In the genomic region with DNA sequence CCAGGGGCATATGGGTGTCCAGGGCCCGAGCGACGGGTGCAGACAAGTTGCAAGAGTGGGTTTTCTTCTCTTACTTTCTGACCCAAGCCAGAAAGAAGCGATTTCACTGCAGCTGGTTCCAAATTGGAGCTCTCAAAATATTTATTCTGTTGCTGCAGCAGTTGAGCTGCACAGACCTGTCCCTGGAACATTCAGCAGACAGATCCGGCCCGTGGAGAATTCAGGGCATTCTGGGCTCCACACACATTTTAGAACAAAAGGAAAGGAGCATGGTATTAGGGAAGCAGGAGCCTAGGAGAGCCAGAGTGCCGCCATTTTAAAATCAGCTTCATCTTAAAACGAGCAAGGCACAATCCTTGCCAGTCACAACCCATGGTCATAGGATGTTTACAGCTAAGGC, we compare ENCODE assay signal across 25 cellular contexts.
DNase-seq lines count a peak whose midpoint lies in the region; ATAC-seq, FAIRE-seq and TF ChIP-seq lines count a peak whose summit lies in the region.
"Had no signal": no experiment of that assay in that cellular context is flagged by ENCODE, and none has a peak within 500 bp of the region (broad histone marks: within the 10 kb centered on the region; RNA-seq: fewer than 3 reads in every experiment).

No MANE protein-coding gene starts in this region.

- TF ChIP-seq EP300 in H1 (IDR thresholded peaks at IDR 0.05; ENCODE audit: borderline replicate concordance in 1 of 2, low read depth in 2 of 2, low read length in 2 of 2), result no peak

- H4K20me1 ChIP-seq in GM23338 (replicated peaks; ENCODE audit: insufficient read depth), result no peaks in the 10 kb centered on the region
- H4K20me1 ChIP-seq in H1 (replicated peaks in 1 of 2; ENCODE audit: control insufficient read depth in 1 of 2, insufficient read depth in 2 of 2, low read length in 2 of 2), result no peaks in the 10 kb centered on the region

- H3K36me3 Mint-ChIP-seq in GM23338 (ENCODE audit: low read depth), result no peaks in the 10 kb centered on the region
- H3K36me3 Mint-ChIP-seq: CD14-positive monocyte; CD8-positive, alpha-beta memory T cell had no signal

- H3K9me3 Mint-ChIP-seq in GM23338, result no peaks in the 10 kb centered on the region; the same call in 2 of the 3 replicates
- H3K9me3 Mint-ChIP-seq: CD8-positive, alpha-beta memory T cell had no signal

- DNase-seq in GM23338 (ENCODE audit: low spot score) (no peak), H1 (ENCODE audit: low read depth in 1 of 2, low spot score in 2 of 2) (no peak), neuronal stem cell (ENCODE audit: low spot score) (no peak), NCI-H1417 (lab: John Stamatoyannopoulos, UW) (no peak), nucleus accumbens (lab: John Stamatoyannopoulos, UW) (no peak)
- DNase-seq: BE2C; CD8-positive, alpha-beta memory T cell; DMS79 treated with DMSO at 0.1 percent for 48 hours; GF-D8; H7; KBM-7; MG63; NCI-H1105 treated with DMSO at 0.1 percent for 48 hours; NCI-H1694; NCI-H2029 treated with DMSO at 0.1 percent for 48 hours; NCI-H446 treated with DMSO at 0.1 percent for 48 hours; NCI-H526; NCI-H82; NK-92 treated with Interleukin-12 subunit alpha and Interleukin-12 subunit beta, amount 100 ng/mL, for 24 hours; PC-3 had no signal

- no peak overlapping the region for H2BK20ac ChIP-seq in H1 (ENCODE audit: low read length)

- H2AK5ac ChIP-seq in H1 (ENCODE audit: low read depth, low read length), result no peak overlapping the region
- no peak overlapping the region for H2AK5ac ChIP-seq in neuronal stem cell (ENCODE audit: low read depth, low read length)

- H2AFZ ChIP-seq in GM23338 (0 out of 2 replicates have a peak overlapping the region, but pooled peaks have one; percentile 18), H1 (ENCODE audit: low read length) (no peak overlapping the region), neuronal stem cell (ENCODE audit: low read length) (peak overlapping the region; percentile 30)

- no peak overlapping the region for H3K18ac ChIP-seq in H1 (ENCODE audit: extremely low read depth, low read length)
- H3K18ac ChIP-seq in neuronal stem cell (ENCODE audit: low read length), result no peak overlapping the region

- no peaks in the 10 kb centered on the region for H3K23me2 ChIP-seq in H1 (ENCODE audit: low read depth, low read length)

- no peak overlapping the region for H3K9ac ChIP-seq in H1 (replicated peaks in 1 of 4; ENCODE audit: extremely low read depth in 1 of 4, low read depth in 3 of 4, low read length in 3 of 4)
- no peak overlapping the region for H3K9ac ChIP-seq in neuronal stem cell (ENCODE audit: low read depth, low read length, poor library complexity)
- peak overlapping the region; percentile 29 to 36 for H3K9ac ChIP-seq in stomach smooth muscle (ENCODE audit: low read length in 2 of 2)

- H3K23ac ChIP-seq in H1 (ENCODE audit: insufficient read length) (no peak overlapping the region), neuronal stem cell (ENCODE audit: low read depth, low read length, poor library complexity) (no peak overlapping the region)

- no peak overlapping the region for H3K4me3 Mint-ChIP-seq in GM23338
- H3K4me3 Mint-ChIP-seq: CD14-positive monocyte; CD8-positive, alpha-beta memory T cell had no signal

- no peak overlapping the region for H4K5ac ChIP-seq in H1 (ENCODE audit: insufficient read length, low read depth, low read length)

- no peaks in the 10 kb centered on the region for H3K9me2 ChIP-seq in GM23338 (ENCODE audit: insufficient read depth)

- CTCF ChIA-PET in H1 (lab: Charles Lee; ENCODE audit: partially characterized antibody), result interaction anchor here (1.2 to 1.6 kb wide), 2 partner anchors 32 to 125 kb away, joined by 3 to 5 read pairs; no protein-coding TSS in a partner anchor

- H2BK5ac ChIP-seq in H1 (ENCODE audit: low read depth, low read length), result 0 out of 2 replicates have a peak overlapping the region, but pooled peaks have one; percentile 13
- no peak overlapping the region for H2BK5ac ChIP-seq in neuronal stem cell (ENCODE audit: low read length)

- H3K27me3 ChIP-seq in GM23338 (ENCODE audit: insufficient read depth) (no peaks in the 10 kb centered on the region), H1 (replicated peaks in 1 of 4; ENCODE audit: control insufficient read depth in 3 of 4, extremely low read depth in 1 of 4, insufficient read depth in 3 of 4, low read length in 3 of 4) (no peaks in the 10 kb centered on the region), neuronal stem cell (ENCODE audit: control insufficient read depth in 3 of 3, insufficient read depth in 3 of 3, low read depth in 1 of 3, low read length in 3 of 3) (no peaks in the 10 kb centered on the region), stomach smooth muscle (ENCODE audit: control insufficient read depth in 1 of 2, insufficient read depth in 2 of 2, low read length in 2 of 2) (no peaks in the 10 kb centered on the region)
- H3K27me3 ChIP-seq: BE2C, MG63, SJSA1 had no signal

- H3K4me2 ChIP-seq in GM23338 (no peak overlapping the region), H1 (ENCODE audit: insufficient read depth in 1 of 2, low read depth in 2 of 2, low read length in 2 of 2) (no peak overlapping the region), neuronal stem cell (ENCODE audit: insufficient read depth, low read length, poor library complexity, severe bottlenecking) (no peak overlapping the region)

- H2BK120ac ChIP-seq in H1 (replicated peaks; ENCODE audit: low read depth, low read length), result no peak overlapping the region
- no peak overlapping the region for H2BK120ac ChIP-seq in neuronal stem cell (ENCODE audit: low read depth, low read length)

- H3K27ac ChIP-seq in GM23338 (ENCODE audit: low read depth), result no peak overlapping the region
- H3K27ac ChIP-seq in H1 (ENCODE audit: low read depth, low read length), result no peak overlapping the region
- no peak overlapping the region for H3K27ac ChIP-seq in neuronal stem cell (replicated peaks; ENCODE audit: low read length)
- peak overlapping the region; percentile 95 for H3K27ac ChIP-seq in stomach smooth muscle (ENCODE audit: low read length)
- H3K27ac ChIP-seq: SJSA1 had no signal

- H3K4me1 ChIP-seq in GM23338 (ENCODE audit: insufficient read depth) (peaks cover 12% of the 10 kb centered on the region), H1 (replicated peaks in 1 of 4; ENCODE audit: control insufficient read depth in 3 of 4, insufficient read depth in 4 of 4, low read length in 3 of 4) (peaks cover 0 to 13% (median 6%) of the 10 kb centered on the region in 4 experiments; a peak in 6 of 7 replicates), neuronal stem cell (ENCODE audit: control insufficient read depth in 2 of 2, insufficient read depth in 1 of 2, low read depth in 1 of 2, low read length in 2 of 2) (peaks cover 13 to 23% of the 10 kb centered on the region in 2 donors), stomach smooth muscle (ENCODE audit: control insufficient read depth, insufficient read depth, low read length) (peaks cover 26% of the 10 kb centered on the region)
- H3K4me1 ChIP-seq: BE2C had no signal

- no peaks in the 10 kb centered on the region for H3K9me3 ChIP-seq in H1 (ENCODE audit: insufficient read depth in 2 of 2, low read depth in 1 of 2, low read length in 1 of 2)
- peaks cover 3 to 6% of the 10 kb centered on the region in 2 donors for H3K9me3 ChIP-seq in neuronal stem cell (replicated peaks in 1 of 2; ENCODE audit: control insufficient read depth in 2 of 2, insufficient read depth in 1 of 2, low read depth in 1 of 2, low read length in 2 of 2)
- H3K9me3 ChIP-seq in stomach smooth muscle (ENCODE audit: control insufficient read depth in 2 of 2, low read length in 2 of 2), result no peaks in the 10 kb centered on the region
- H3K9me3 ChIP-seq: BE2C, MG63, SJSA1 had no signal

- no peaks in the 10 kb centered on the region for H3F3A ChIP-seq in GM23338 (replicated peaks; ENCODE audit: low read depth)

- H3K79me1 ChIP-seq in H1 (ENCODE audit: low read depth, low read length) (no peaks in the 10 kb centered on the region), neuronal stem cell (ENCODE audit: low read depth, low read length) (no peaks in the 10 kb centered on the region)

- no peak overlapping the region for H4K8ac ChIP-seq in H1 (ENCODE audit: extremely low read depth, insufficient read depth, low read length)
- no peak overlapping the region for H4K8ac ChIP-seq in neuronal stem cell (ENCODE audit: low read depth, low read length)

- H2BK15ac ChIP-seq in H1 (ENCODE audit: low read length) (no peak overlapping the region), neuronal stem cell (ENCODE audit: low read length) (no peak overlapping the region)

- no peak for FAIRE-seq in H1 (lab: Jason Lieb, UNC)
- FAIRE-seq: GM12891 had no signal

- no peak for TF ChIP-seq RAD21 in H1 (IDR thresholded peaks at IDR 0.05 in 1 of 2, conservative IDR thresholded peaks at IDR 0.05 in 1 of 2; ENCODE audit: low read depth in 2 of 2, low read length in 2 of 2)

- peaks cover 16% of the 10 kb centered on the region for H3K4me1 Mint-ChIP-seq in GM23338
- H3K4me1 Mint-ChIP-seq: CD8-positive, alpha-beta memory T cell had no signal

- H3K79me2 ChIP-seq in GM23338 (replicated peaks; ENCODE audit: insufficient read depth) (no peaks in the 10 kb centered on the region), H1 (ENCODE audit: control insufficient read depth in 1 of 2, insufficient read depth in 2 of 2, low read length in 2 of 2) (no peaks in the 10 kb centered on the region)

- no peak overlapping the region for H3K27ac Mint-ChIP-seq in GM23338
- H3K27ac Mint-ChIP-seq: CD14-positive monocyte; CD8-positive, alpha-beta memory T cell had no signal

- H3K4ac ChIP-seq in H1 (replicated peaks; ENCODE audit: insufficient read length, low read depth, low read length), result no peak overlapping the region
- H3K4ac ChIP-seq in neuronal stem cell (ENCODE audit: low read length), result no peak overlapping the region

- ATAC-seq in GM23338 (no peak), GM18873 (IDR thresholded peaks at IDR 0.05; ENCODE audit: low FRiP score, unreplicated experiment) (no peak)
- ATAC-seq: PC-3 had no signal

- H3K56ac ChIP-seq in H1 (replicated peaks; ENCODE audit: insufficient read length, low read depth, low read length), result no peak overlapping the region

- H2BK12ac ChIP-seq in H1 (ENCODE audit: low read depth, low read length) (no peak overlapping the region), neuronal stem cell (ENCODE audit: low read length) (no peak overlapping the region)

- TF ChIP-seq CTCF in GM23338 (conservative IDR thresholded peaks at IDR 0.05; ENCODE audit: low read depth in 2 of 2) (no peak), H1 (IDR thresholded peaks at IDR 0.05; ENCODE audit: control extremely low read depth in 1 of 3, insufficient read depth in 1 of 3, low read depth in 1 of 3, low read length in 3 of 3) (no peak)

- H3K14ac ChIP-seq in H1 (ENCODE audit: insufficient read length), result no peak overlapping the region
- no peak overlapping the region for H3K14ac ChIP-seq in neuronal stem cell (ENCODE audit: low read length)

- peaks cover 2% of the 10 kb centered on the region for H3K27me3 Mint-ChIP-seq in GM23338 (ENCODE audit: insufficient read depth, low read depth, poor library complexity)

- H3K36me3 ChIP-seq in GM23338 (ENCODE audit: insufficient read depth) (no peaks in the 10 kb centered on the region), H1 (ENCODE audit: control insufficient read depth in 2 of 4, insufficient read depth in 4 of 4, low read length in 3 of 4) (no peaks in the 10 kb centered on the region), neuronal stem cell (replicated peaks in 1 of 2; ENCODE audit: control insufficient read depth in 2 of 2, insufficient read depth in 2 of 2, low read length in 2 of 2) (peaks cover 0 to 3% of the 10 kb centered on the region in 2 donors), stomach smooth muscle (ENCODE audit: control insufficient read depth in 2 of 2, insufficient read depth in 2 of 2, low read length in 2 of 2) (no peaks in the 10 kb centered on the region)
- H3K36me3 ChIP-seq: BE2C, MG63, SJSA1 had no signal

- H4K91ac ChIP-seq in H1 (replicated peaks; ENCODE audit: insufficient read length, low read length) (no peak overlapping the region), neuronal stem cell (ENCODE audit: low read depth, low read length, poor library complexity) (no peak overlapping the region)

- no peak overlapping the region for H3K4me3 ChIP-seq in GM23338
- H3K4me3 ChIP-seq in H1 (ENCODE audit: extremely low read depth in 1 of 4, insufficient read depth in 2 of 4, low read depth in 3 of 4, low read length in 4 of 4), result no peak overlapping the region
- no peak overlapping the region for H3K4me3 ChIP-seq in neuronal stem cell (ENCODE audit: low read length in 2 of 2)
- peak overlapping the region in 1 of 2 donors; percentile 44 for H3K4me3 ChIP-seq in stomach smooth muscle (ENCODE audit: low read length in 2 of 2)
- H3K4me3 ChIP-seq: MG63, SJSA1 had no signal

- TF ChIP-seq POLR2A in H1 (IDR thresholded peaks at IDR 0.05; ENCODE audit: control extremely low read depth in 1 of 2, low read depth in 2 of 2, low read length in 2 of 2), result no peak

- 95% methylated on average over 8 of the region's 8 CpGs; no CpG with 5 or more reads in 1 of the 2 experiments for WGBS in H1 (ENCODE audit: extremely low coverage in 1 of 2, insufficient coverage in 1 of 2, insufficient read length in 1 of 2, insufficient replicate concordance in 2 of 2, low coverage in 1 of 2, low lambda C conversion rate in 2 of 2, missing lambda C conversion rate in 1 of 2), 2 experiments
- no CpG with 5 or more reads among the region's 8 CpGs for WGBS in neuronal stem cell (ENCODE audit: extremely low coverage in 2 of 2, insufficient read length in 2 of 2, insufficient replicate concordance in 1 of 2), 2 donors

- POLR2A ChIA-PET in H1 (lab: Charles Lee; ENCODE audit: partially characterized antibody), result interaction anchor here (1.2 kb wide), 1 partner anchor 54 kb away, joined by 3 read pairs; no protein-coding TSS in a partner anchor

Comparison
In these comparisons a context has a peak if more than half of its experiments do, and no peak if none do; other contexts are left out.
1. H3K9ac ChIP-seq: peak in stomach smooth muscle (2 of 2); none in H1 (0 of 4) and neuronal stem cell (single experiment).